Comparison of ENCODE assay signal across 30 cellular contexts in the genomic region with DNA sequence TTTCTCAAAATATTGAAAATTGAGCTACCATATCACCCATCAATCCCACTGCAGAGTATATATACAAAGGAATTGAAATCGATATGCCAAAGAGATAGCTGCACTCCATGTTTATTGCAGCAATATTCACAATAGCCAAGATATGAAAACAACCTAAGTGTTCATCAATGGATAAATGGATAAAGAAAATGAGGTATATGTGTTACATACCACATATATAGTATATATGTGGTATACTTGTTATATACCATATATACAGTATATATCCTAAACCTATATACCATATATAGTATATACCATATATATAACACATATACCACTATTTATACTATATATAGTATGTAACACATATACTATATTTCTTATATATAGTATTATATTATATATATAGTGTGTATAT.
"Had no signal": no experiment of that assay in that cellular context is flagged by ENCODE, and none has a peak within 500 bp of the region (broad histone marks: within the 10 kb centered on the region; RNA-seq: fewer than 3 reads in every experiment).

No MANE protein-coding gene starts in this region.

- H3K4me1 ChIP-seq: adrenal gland, body of pancreas, breast epithelium had no signal

- DNase-seq: activated CD4-positive, alpha-beta memory T cell treated with anti-CD3 and anti-CD28 coated beads for 36 hours; activated CD4-positive, alpha-beta T cell treated with anti-CD3 and anti-CD28 coated beads for 1 hour; activated CD4-positive, alpha-beta T cell treated with anti-CD3 and anti-CD28 coated beads for 36 hours; activated CD4-positive, alpha-beta T cell treated with anti-CD3 and anti-CD28 coated beads for 48 hours; activated CD4-positive, alpha-beta T cell treated with anti-CD3 and anti-CD28 coated beads, Interleukin-2, amount 50 U/mL, for 1 hour; activated CD4-positive, alpha-beta T cell treated with anti-CD3 and anti-CD28 coated beads, Interleukin-2, amount 50 U/mL, for 4 hours; activated CD4-positive, CD25-positive, alpha-beta regulatory T cell; activated CD8-positive, alpha-beta memory T cell treated with anti-CD3 and anti-CD28 coated beads, Interleukin-2, amount 50 U/mL, for 4 hours; activated CD8-positive, alpha-beta T cell treated with anti-CD3 and anti-CD28 coated beads for 36 hours; activated effector memory CD4-positive, alpha-beta T cell treated with anti-CD3 and anti-CD28 coated beads, Interleukin-2, amount 50 U/mL, for 16 hours; activated gamma-delta T cell treated with Interleukin-2 at 50 U/mL for 16 hours; activated naive CD4-positive, alpha-beta T cell; activated naive CD4-positive, alpha-beta T cell treated with anti-CD3 and anti-CD28 coated beads for 36 hours; activated naive CD4-positive, alpha-beta T cell treated with anti-CD3 and anti-CD28 coated beads, Interleukin-2, amount 50 U/mL, for 16 hours; activated naive CD8-positive, alpha-beta T cell treated with anti-CD3 and anti-CD28 coated beads for 36 hours; activated T-cell treated with anti-CD3 and anti-CD28 coated beads for 4 hours; activated T-cell treated with anti-CD3 and anti-CD28 coated beads, Interleukin-2, amount 50 U/mL, for 1 hour; activated T-cell treated with anti-CD3 and anti-CD28 coated beads, Interleukin-2, amount 50 U/mL, for 4 hours; activated T-cell treated with anti-CD3 and anti-CD28 coated beads, Interleukin-2, amount 50 U/mL, for 72 hours; adrenal gland; amniotic stem cell; aorta; body of pancreas; brain microvascular endothelial cell; central memory CD4-positive, alpha-beta T cell; T-helper 2 cell; T-helper 9 cell; WERI-Rb-1 had no signal

- H3K4me3 ChIP-seq: adrenal gland, body of pancreas, breast epithelium had no signal

- H3K9me3 ChIP-seq: adrenal gland had no signal

- FAIRE-seq: astrocyte had no signal

- H3K27me3 ChIP-seq: adrenal gland, body of pancreas, brain microvascular endothelial cell, breast epithelium had no signal

- H3K27ac ChIP-seq: adrenal gland, body of pancreas, brain microvascular endothelial cell, breast epithelium, WERI-Rb-1 had no signal

- H3K36me3 ChIP-seq: adrenal gland, brain microvascular endothelial cell, breast epithelium, WERI-Rb-1 had no signal
